ENCODE assay signal across 10 cellular contexts in the genomic region with DNA sequence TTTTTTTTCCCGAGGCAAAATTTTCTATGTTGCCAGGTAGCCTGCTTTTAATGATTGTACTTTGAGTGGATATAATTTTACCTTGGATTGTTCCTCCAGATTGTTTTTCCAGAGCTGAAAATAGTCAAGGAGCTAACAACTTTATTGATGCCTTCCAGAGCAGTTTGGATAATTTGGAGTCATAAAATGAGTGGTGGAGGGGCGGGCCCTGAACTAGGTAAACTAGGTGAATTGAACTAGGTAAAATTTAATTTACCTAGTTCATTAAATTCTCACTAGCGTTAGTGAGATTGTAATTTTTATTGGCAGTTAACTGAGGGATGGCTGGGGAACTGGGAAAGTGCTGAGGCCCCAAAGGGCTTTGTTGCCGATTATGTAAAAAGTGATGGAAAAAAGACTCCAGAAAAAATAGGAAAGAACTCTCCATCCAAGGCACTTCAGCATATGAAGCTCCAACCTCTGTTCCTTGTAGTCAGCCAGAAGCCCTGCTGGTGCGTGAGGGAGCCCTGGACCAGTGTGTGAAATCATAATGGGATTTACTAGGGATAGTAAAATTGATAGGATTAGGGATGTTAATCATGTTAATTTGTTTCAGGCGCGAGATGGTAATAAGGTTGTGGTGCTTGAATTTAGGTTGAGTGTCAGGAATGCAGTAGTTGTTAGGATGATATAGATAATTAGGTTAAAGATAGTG. TPM values are rescaled to one million over a fixed set of nuclear protein-coding genes. Genes with fewer than 3 reads are reported as not detected.
DNase-seq lines count a peak whose midpoint lies in the region; ATAC-seq and TF ChIP-seq lines count a peak whose summit lies in the region.
"Had no signal": no experiment of that assay in that cellular context is flagged by ENCODE, and none has a peak within 500 bp of the region (broad histone marks: within the 10 kb centered on the region; RNA-seq: fewer than 3 reads in every experiment).

No MANE protein-coding gene starts in this region.

- no peaks in the 10 kb centered on the region for H3K9me3 Mint-ChIP-seq in Calu3 (ENCODE audit: low read depth, unreplicated experiment)
- H3K9me3 Mint-ChIP-seq in neural crest cell = no peaks in the 10 kb centered on the region

- no peak for TF ChIP-seq CTCF in Calu3 (IDR thresholded peaks at IDR 0.05; ENCODE audit: unreplicated experiment)
- TF ChIP-seq CTCF in colonic mucosa (IDR thresholded peaks at IDR 0.05) = no peak
- no peak for TF ChIP-seq CTCF in neural crest cell (conservative IDR thresholded peaks at IDR 0.05)

- H3K36me3 Mint-ChIP-seq in Calu3 (ENCODE audit: insufficient read depth, unreplicated experiment) (peaks cover 20% of the 10 kb centered on the region), neural crest cell (ENCODE audit: low read depth) (peaks cover 7% of the 10 kb centered on the region)

- H3K4me1 ChIP-seq in colonic mucosa = peaks cover 20% of the 10 kb centered on the region

- H3K27ac ChIP-seq in colonic mucosa = peak overlapping the region; percentile 28

- H3K4me1 Mint-ChIP-seq in Calu3 (ENCODE audit: low read depth, unreplicated experiment) = peaks cover 20% of the 10 kb centered on the region
- H3K4me1 Mint-ChIP-seq in neural crest cell = peaks cover 39% of the 10 kb centered on the region

- no TSS peak for BruUV-seq in Calu3 (replicated peaks; lab: Mats Ljungman, UMichigan)

- CTCF ChIA-PET in Calu3 (lab: Charles Lee) = interaction anchor here (0.5 kb wide), 1 partner anchor 250 kb away, joined by 3 read pairs; no protein-coding TSS in a partner anchor

- peak overlapping the region; percentile 88 for H3K4me3 ChIP-seq in MG63
- no peak overlapping the region for H3K4me3 ChIP-seq in colonic mucosa

- H3K9me3 ChIP-seq in MG63 (no peaks in the 10 kb centered on the region), colonic mucosa (no peaks in the 10 kb centered on the region)

- H3K27me3 Mint-ChIP-seq in Calu3 (ENCODE audit: unreplicated experiment) = no peaks in the 10 kb centered on the region
- peaks cover 2% of the 10 kb centered on the region for H3K27me3 Mint-ChIP-seq in neural crest cell (ENCODE audit: low read depth)

- ATAC-seq in HG02973 (IDR thresholded peaks at IDR 0.05; ENCODE audit: unreplicated experiment) = no peak

- H3K27me3 ChIP-seq in MG63 (no peaks in the 10 kb centered on the region), colonic mucosa (no peaks in the 10 kb centered on the region)

- peak overlapping the region; percentile 97 for H3K4me3 Mint-ChIP-seq in Calu3 (ENCODE audit: low read depth, unreplicated experiment)
- peak overlapping the region; percentile 94 for H3K4me3 Mint-ChIP-seq in neural crest cell

- DNase-seq in Calu3 (no peak), MG63 (no peak), colonic mucosa (peak; percentile 66), neural crest cell (ENCODE audit: low read depth, low spot score) (no peak), posterior cingulate gyrus (no peak), SW 1271 (lab: John Stamatoyannopoulos, UW) (no peak), activated gamma-delta T cell treated with Interleukin-2 at 50 U/mL for 16 hours (no peak)
- DNase-seq: activated effector memory CD4-positive, alpha-beta T cell treated with anti-CD3 and anti-CD28 coated beads, Interleukin-2, amount 50 U/mL, for 16 hours; NCI-H510A had no signal

- no peak overlapping the region for H3K9ac ChIP-seq in colonic mucosa (ENCODE audit: low read depth in 2 of 2, low read length in 2 of 2)

- H3K36me3 ChIP-seq in MG63 (peaks cover 8% of the 10 kb centered on the region), colonic mucosa (no peaks in the 10 kb centered on the region)

- intact Hi-C loops in Calu3 (cut with micrococcal nuclease; ENCODE audit: unreplicated experiment) = loop anchor here (10.0 kb wide), 1 partner anchor 92 kb away; no protein-coding TSS in a partner anchor
- intact Hi-C loops in colonic mucosa (cut with DNase I) = no loop called here
- intact Hi-C loops in posterior cingulate gyrus (cut with DNase I) = no loop called here

- no peak overlapping the region for H3K27ac Mint-ChIP-seq in Calu3 (ENCODE audit: unreplicated experiment)
- no peak overlapping the region for H3K27ac Mint-ChIP-seq in neural crest cell (ENCODE audit: unreplicated experiment)

RNA-seq across cellular contexts. Expression of a gene that starts 1.7 kb away (rescaled TPM):
- total RNA-seq in Calu3 (2022) (5.0 and 6.3 TPM in 2 replicates), colonic mucosa (1 to 10 TPM; 7.8 to 9.0 TPM), neural crest cell (6.0 and 6.3 TPM in 2 replicates)
- 5.7 and 9.1 TPM in 2 replicates for total RNA-seq in MG63 (2014; rRNA removed; shearing (Covaris generic); ENCODE audit: low replicate concordance)

RNA-seq across cellular contexts. Expression of a gene that starts 28.6 kb away (rescaled TPM):
- total RNA-seq in Calu3 (2022) (17.8 and 21.5 TPM in 2 replicates), colonic mucosa (10 to 100 TPM; 12.6 to 27.3 TPM), neural crest cell (37.8 and 38.1 TPM in 2 replicates)
- 129 and 149 TPM in 2 replicates for total RNA-seq in MG63 (2014; rRNA removed; shearing (Covaris generic); ENCODE audit: low replicate concordance)

RNA-seq across cellular contexts. Expression of a gene that starts 33.4 kb away (rescaled TPM):
- 22.3 and 24.2 TPM in 2 replicates for total RNA-seq in Calu3 (2022)
- 50.7 and 66.2 TPM in 2 replicates for total RNA-seq in MG63 (2014; rRNA removed; shearing (Covaris generic); ENCODE audit: low replicate concordance)
- total RNA-seq in colonic mucosa = 10 to 100 TPM; 55.6 to 85.3 TPM
- total RNA-seq in neural crest cell = 51.5 and 61.7 TPM in 2 replicates
